8 cellular contexts compared by ENCODE assay signal in the genomic region with DNA sequence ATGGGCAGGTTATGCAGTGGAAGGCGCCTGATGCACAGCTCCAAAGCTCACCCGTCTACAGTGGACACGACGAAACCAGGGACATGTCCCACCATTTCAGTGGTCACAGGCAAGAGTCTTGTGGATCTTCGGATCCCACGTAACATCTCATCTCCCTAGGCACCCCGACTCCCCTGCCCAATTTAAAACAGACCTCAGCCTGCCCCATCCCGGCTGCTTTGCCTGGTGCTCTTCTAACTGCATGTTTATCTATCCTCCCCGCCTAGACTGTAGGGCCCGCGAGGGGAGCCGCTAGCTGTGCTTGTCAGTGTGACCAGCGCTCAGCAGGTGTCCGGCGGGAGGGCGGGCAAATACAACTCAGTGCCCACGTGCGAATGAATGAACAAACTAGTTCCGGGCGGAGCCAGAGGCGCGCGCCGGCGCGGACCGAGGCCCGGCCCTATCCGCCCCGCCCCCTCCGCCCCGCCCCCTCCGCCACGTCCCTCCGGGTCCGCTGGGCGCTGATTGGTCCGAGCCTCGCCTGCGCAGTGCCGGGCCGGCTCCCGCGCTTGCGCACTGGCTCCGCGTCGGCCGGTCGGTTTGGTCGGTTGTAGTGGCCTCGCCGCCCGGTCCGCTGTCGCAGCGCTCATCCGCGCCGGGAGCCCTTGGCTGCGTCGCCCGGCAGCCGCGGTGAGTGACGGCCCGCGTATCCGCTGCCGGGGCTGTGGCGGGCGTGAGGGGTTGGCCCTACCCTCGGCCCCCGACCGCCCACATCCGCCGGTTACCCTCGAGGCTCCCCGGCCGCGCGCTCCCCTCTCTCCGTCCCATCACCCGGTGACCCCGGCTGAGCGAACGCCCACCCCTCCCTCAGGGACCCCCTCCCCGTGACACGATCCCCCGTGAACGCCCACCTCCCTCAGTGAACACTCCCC.
DNase-seq lines count a peak whose midpoint lies in the region; ATAC-seq and TF ChIP-seq lines count a peak whose summit lies in the region.

No MANE protein-coding gene starts in this region.

- dilution Hi-C loops in IMR-90 (cut with HindIII; ENCODE audit: low sequenced_read_pairs, unreplicated experiment): no loop called here

- no peak overlapping the region for H3K23ac ChIP-seq in IMR-90 (ENCODE audit: low read depth, low read length)

- H4K20me1 ChIP-seq in IMR-90 (ENCODE audit: insufficient read depth, low read length) (no peaks in the 10 kb centered on the region; the same call in 1 of the 2 replicates), OCI-LY3 (ENCODE audit: insufficient read depth, low read length) (no peaks in the 10 kb centered on the region)

- CTCF ChIA-PET in IMR-90 (lab: Yijun Ruan, JAX): no interaction called here

- peaks cover 8 to 26% of the 10 kb centered on the region in 2 experiments; a peak in 3 of 4 replicates for H3K79me1 ChIP-seq in IMR-90 (ENCODE audit: low read depth in 1 of 2, low read length in 2 of 2)

- TF ChIP-seq POLR2A in IMR-90 (IDR thresholded peaks at IDR 0.05; ENCODE audit: low read depth, low read length): peak; percentile 88

- H2BK15ac ChIP-seq in IMR-90 (ENCODE audit: low read depth, low read length): no peak overlapping the region

- H2AK5ac ChIP-seq in IMR-90 (ENCODE audit: low read depth, low read length): no peak overlapping the region

- H3K27ac ChIP-seq in IMR-90 (ENCODE audit: insufficient read depth, low read length): peak overlapping the region; percentile 59
- peak overlapping the region; percentile 30; the same call in 1 of the 2 replicates for H3K27ac ChIP-seq in OCI-LY3 (ENCODE audit: low read length)

- H3K27me3 ChIP-seq in IMR-90 (ENCODE audit: control insufficient read depth, insufficient read depth, low read length) (no peaks in the 10 kb centered on the region), OCI-LY3 (ENCODE audit: low read depth, low read length) (no peaks in the 10 kb centered on the region)

- no peak overlapping the region for H2BK20ac ChIP-seq in IMR-90 (ENCODE audit: low read depth, low read length)

- WGBS in IMR-90 (ENCODE audit: extremely low coverage in 2 of 2, insufficient read length in 1 of 2), 2 experiments: 0% methylated on average over 38 of the region's 91 CpGs; no CpG with 5 or more reads in 1 of the 2 experiments

- no peak overlapping the region for H3K18ac ChIP-seq in IMR-90 (ENCODE audit: low read depth, low read length)

- H3K9me3 ChIP-seq in IMR-90 (ENCODE audit: control insufficient read depth, insufficient read depth, low read length) (no peaks in the 10 kb centered on the region), OCI-LY3 (ENCODE audit: insufficient read depth, low read length) (no peaks in the 10 kb centered on the region), mucosa of descending colon (no peaks in the 10 kb centered on the region)

- peak overlapping the region in 1 of 2 experiments; percentile 37; a peak in 1 of 4 replicates for H4K8ac ChIP-seq in IMR-90 (ENCODE audit: low read depth in 2 of 2, low read length in 2 of 2)

- H3K79me2 ChIP-seq in OCI-LY3 (ENCODE audit: low read length): peaks cover 19% of the 10 kb centered on the region

- no peak for TF ChIP-seq RAD21 in IMR-90 (IDR thresholded peaks at IDR 0.05; ENCODE audit: low read length)

- H4K91ac ChIP-seq in IMR-90 (ENCODE audit: insufficient read depth, low read depth, low read length): no peak overlapping the region

- H4K5ac ChIP-seq in IMR-90 (ENCODE audit: low read depth, low read length): no peak overlapping the region

- H2AFZ ChIP-seq in IMR-90 (replicated peaks; ENCODE audit: low read length, poor library complexity) (peak overlapping the region; percentile 96), OCI-LY3 (ENCODE audit: low read depth, low read length) (peak overlapping the region; percentile 68; the same call in 1 of the 2 replicates)

- intact Hi-C loops in IMR-90 (cut with micrococcal nuclease) (no loop called here), mucosa of descending colon (cut with DNase I, micrococcal nuclease) (no loop called here)

- peaks cover 4% of the 10 kb centered on the region; the same call in 1 of the 2 replicates for H3K4me1 ChIP-seq in IMR-90 (ENCODE audit: control insufficient read depth, insufficient read depth, low read length)
- peaks cover 25% of the 10 kb centered on the region for H3K4me1 ChIP-seq in OCI-LY3 (ENCODE audit: low read length)
- H3K4me1 ChIP-seq in mucosa of descending colon (ENCODE audit: low read depth): peaks cover 5% of the 10 kb centered on the region

- peak overlapping the region; percentile 54 for H2BK5ac ChIP-seq in IMR-90 (ENCODE audit: low read depth, low read length, poor library complexity, severe bottlenecking)

- H3K4me3 ChIP-seq in IMR-90 (ENCODE audit: insufficient read depth, low read depth, low read length) (peak overlapping the region; percentile 81), OCI-LY3 (ENCODE audit: low read length) (peak overlapping the region; percentile 97), epithelial cell of proximal tubule (ENCODE audit: low read depth, low read length) (peak overlapping the region; percentile 75), mucosa of descending colon (peak overlapping the region; percentile 93)

- in situ Hi-C loops in IMR-90 (cut with MboI; ENCODE audit: low sequenced_read_pairs): no loop called here

- ATAC-seq in GM21529 (IDR thresholded peaks at IDR 0.05; ENCODE audit: unreplicated experiment) (peak; percentile 86), IMR-90 (ENCODE audit: low read depth) (peak; percentile 97), mucosa of descending colon (peak; percentile 96)

- TF ChIP-seq CTCF in IMR-90 (conservative IDR thresholded peaks at IDR 0.05; ENCODE audit: low read depth, low read length) (no peak), OCI-LY3 (IDR thresholded peaks at IDR 0.05; ENCODE audit: low read depth, low read length) (no peak), epithelial cell of proximal tubule (conservative IDR thresholded peaks at IDR 0.05; ENCODE audit: low read depth, low read length) (no peak), mucosa of descending colon (IDR thresholded peaks at IDR 0.05) (no peak)

- peaks cover 2% of the 10 kb centered on the region; the same call in 1 of the 2 replicates for H3K9me1 ChIP-seq in IMR-90 (ENCODE audit: insufficient read depth, low read length)

- no peak overlapping the region; the same call in 1 of the 2 replicates for H3K14ac ChIP-seq in IMR-90 (replicated peaks; ENCODE audit: low read depth, low read length)

- DNase-seq in DMS114 treated with DMSO at 0.1 percent for 48 hours (lab: John Stamatoyannopoulos, UW; ENCODE audit: unreplicated experiment) (peak; percentile 72), IMR-90 (peak; percentile 84), activated T-cell treated with anti-CD3 and anti-CD28 coated beads for 24 hours (ENCODE audit: low read depth) (peak; percentile 85), epithelial cell of proximal tubule (ENCODE audit: low read depth) (peak; percentile 31), mucosa of descending colon (peak; percentile 90 to 95 (median 94))
- peak; percentile 82 to 83 for DNase-seq in stimulated activated CD8-positive, alpha-beta memory T cell treated with anti-CD3 and anti-CD28 coated beads, Interleukin-2, amount 100 ng/mL, for 48 hours (ENCODE audit: low read depth in 2 of 2)

- H3K56ac ChIP-seq in IMR-90 (ENCODE audit: extremely low read depth, insufficient read depth, low read length): no peak overlapping the region

- H3K9ac ChIP-seq in IMR-90 (ENCODE audit: low read depth, low read length) (peak overlapping the region; percentile 65), OCI-LY3 (ENCODE audit: low read length) (peak overlapping the region; percentile 83)

- POLR2A ChIA-PET in IMR-90 (lab: Charles Lee; ENCODE audit: unreplicated experiment): no interaction called here

- peak overlapping the region; percentile 75 for H2AK9ac ChIP-seq in IMR-90 (replicated peaks; ENCODE audit: low read depth, low read length, poor library complexity)

- no peak overlapping the region for H2BK120ac ChIP-seq in IMR-90 (ENCODE audit: low read depth, low read length)

- H3K4me2 ChIP-seq in IMR-90 (ENCODE audit: low read depth, low read length): peak overlapping the region; percentile 76
- H3K4me2 ChIP-seq in OCI-LY3 (ENCODE audit: low read length): peak overlapping the region; percentile 95

- BruUV-seq in IMR-90 (replicated peaks; lab: Mats Ljungman, UMichigan): no TSS peak

- H3K36me3 ChIP-seq in IMR-90 (ENCODE audit: control insufficient read depth, insufficient read depth, low read length) (peaks cover 4% of the 10 kb centered on the region; the same call in 1 of the 2 replicates), OCI-LY3 (replicated peaks; ENCODE audit: low read depth, low read length) (peaks cover 5% of the 10 kb centered on the region), mucosa of descending colon (ENCODE audit: low read depth) (no peaks in the 10 kb centered on the region)

- H3K4ac ChIP-seq in IMR-90 (ENCODE audit: low read depth, low read length): 0 out of 2 replicates have a peak overlapping the region, but pooled peaks have one; percentile 7

TF ChIP-seq in IMR-90, 13 proteins besides CTCF, POLR2A, EP300 and RAD21:
- TF ChIP-seq MAFK (IDR thresholded peaks at IDR 0.05; ENCODE audit: low read depth, low read length): no peak
- TF ChIP-seq, protein P1, sequence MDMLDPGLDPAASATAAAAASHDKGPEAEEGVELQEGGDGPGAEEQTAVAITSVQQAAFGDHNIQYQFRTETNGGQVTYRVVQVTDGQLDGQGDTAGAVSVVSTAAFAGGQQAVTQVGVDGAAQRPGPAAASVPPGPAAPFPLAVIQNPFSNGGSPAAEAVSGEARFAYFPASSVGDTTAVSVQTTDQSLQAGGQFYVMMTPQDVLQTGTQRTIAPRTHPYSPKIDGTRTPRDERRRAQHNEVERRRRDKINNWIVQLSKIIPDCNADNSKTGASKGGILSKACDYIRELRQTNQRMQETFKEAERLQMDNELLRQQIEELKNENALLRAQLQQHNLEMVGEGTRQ (IDR thresholded peaks at IDR 0.05; ENCODE audit: low read depth, low read length): peak; percentile 40; the same call in 1 of the 2 replicates
- peak; percentile 59 for TF ChIP-seq RCOR1 (IDR thresholded peaks at IDR 0.05; ENCODE audit: insufficient replicate concordance, low read length)
- TF ChIP-seq SMC3 (IDR thresholded peaks at IDR 0.05; ENCODE audit: low read depth, low read length): no peak
- TF ChIP-seq MXI1 (IDR thresholded peaks at IDR 0.05; ENCODE audit: borderline replicate concordance, low read depth, low read length): peak; percentile 93
- TF ChIP-seq BHLHE40 (IDR thresholded peaks at IDR 0.05; ENCODE audit: low read depth, low read length): peak; percentile 44; the same call in 1 of the 2 replicates
- peak; percentile 19; the same call in 1 of the 2 replicates for TF ChIP-seq MAZ (IDR thresholded peaks at IDR 0.05; ENCODE audit: borderline replicate concordance, low read depth, low read length)

Comparison
In these comparisons a context has a peak if more than half of its experiments do, and no peak if none do; other contexts are left out.
1. Peak in every context shown above with its lines: DNase-seq, ATAC-seq, H3K4me3 ChIP-seq and H3K27ac ChIP-seq.
2. DNase-seq: peak in every context shown above with its lines; median percentile 94 in mucosa of descending colon; 85 in activated T-cell treated with anti-CD3 and anti-CD28 coated beads for 24 hours; 84 in IMR-90; 82 in stimulated activated CD8-positive, alpha-beta memory T cell treated with anti-CD3 and anti-CD28 coated beads, Interleukin-2, amount 100 ng/mL, for 48 hours; 72 in DMS114 treated with DMSO at 0.1 percent for 48 hours; 31 in epithelial cell of proximal tubule.